15 cellular contexts compared by ENCODE assay signal in the genomic region with DNA sequence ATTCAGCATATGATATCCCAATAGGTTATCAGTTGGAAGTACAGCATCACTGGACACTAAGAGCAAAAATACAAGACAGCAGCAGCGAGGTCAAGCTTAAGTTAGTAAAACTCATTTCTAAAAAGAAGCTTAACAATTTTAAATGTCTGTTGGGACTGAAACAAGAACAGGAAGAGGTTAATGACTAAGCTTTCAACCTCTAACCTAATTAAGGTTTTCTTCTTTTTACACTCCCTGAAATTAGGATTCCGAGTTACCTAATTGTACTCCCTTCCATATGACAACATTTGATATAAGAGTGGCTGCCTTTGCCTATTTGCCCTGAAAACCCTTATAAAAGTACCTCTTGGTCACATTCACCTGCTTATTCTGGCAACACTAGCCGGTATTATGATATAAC. TPM values are rescaled to one million over a fixed set of nuclear protein-coding genes. Genes with fewer than 3 reads are reported as not detected.
DNase-seq lines count a peak whose midpoint lies in the region; ATAC-seq and TF ChIP-seq lines count a peak whose summit lies in the region.
"Had no signal": no experiment of that assay in that cellular context is flagged by ENCODE, and none has a peak within 500 bp of the region (broad histone marks: within the 10 kb centered on the region; RNA-seq: fewer than 3 reads in every experiment).

No MANE protein-coding gene starts in this region.

- H3K4me3 Mint-ChIP-seq in CD8-positive, alpha-beta T cell = peak overlapping the region; percentile 11
- peak overlapping the region; percentile 17 for H3K4me3 Mint-ChIP-seq in activated CD4-positive, alpha-beta memory T cell treated with anti-CD3 and anti-CD28 coated beads for 36 hours

- H4K8ac ChIP-seq in mesenchymal stem cell (ENCODE audit: low read length) = no peak overlapping the region

- H3K4ac ChIP-seq in mesenchymal stem cell (ENCODE audit: low read depth in 1 of 2, low read length in 2 of 2) = no peak overlapping the region

- H2AK5ac ChIP-seq in mesenchymal stem cell (ENCODE audit: low read length, severe bottlenecking) = no peak overlapping the region

- H3K36me3 ChIP-seq in CD8-positive, alpha-beta T cell (ENCODE audit: insufficient read depth, low read length) = no peaks in the 10 kb centered on the region
- H3K36me3 ChIP-seq in HEK293 (ENCODE audit: control insufficient read depth in 2 of 2, insufficient read depth in 1 of 2, low read length in 2 of 2) (peaks cover 0 to 8% of the 10 kb centered on the region in 2 experiments; a peak in 2 of 3 replicates), mesenchymal stem cell (ENCODE audit: control insufficient read depth in 1 of 2, insufficient read depth in 2 of 2, low read depth in 1 of 2, low read length in 2 of 2) (peaks cover 3 to 4% of the 10 kb centered on the region in 2 experiments)
- H3K36me3 ChIP-seq: vagina had no signal

- H2BK12ac ChIP-seq in mesenchymal stem cell (ENCODE audit: low read length in 2 of 2) = no peak overlapping the region

- peaks cover 32% of the 10 kb centered on the region for H3K36me3 Mint-ChIP-seq in CD8-positive, alpha-beta T cell
- H3K36me3 Mint-ChIP-seq in activated CD4-positive, alpha-beta memory T cell treated with anti-CD3 and anti-CD28 coated beads for 36 hours = peaks cover 9% of the 10 kb centered on the region

- peak overlapping the region; percentile 19 for H3K27ac Mint-ChIP-seq in CD8-positive, alpha-beta T cell
- H3K27ac Mint-ChIP-seq in activated CD4-positive, alpha-beta memory T cell treated with anti-CD3 and anti-CD28 coated beads for 36 hours = peak overlapping the region; percentile 49

- H3K14ac ChIP-seq in mesenchymal stem cell (ENCODE audit: low read length in 2 of 2) = no peak overlapping the region

- no peak overlapping the region for H2AFZ ChIP-seq in mesenchymal stem cell (ENCODE audit: low read depth, low read length)

- no peaks in the 10 kb centered on the region for H3K27me3 Mint-ChIP-seq in CD8-positive, alpha-beta T cell (ENCODE audit: low read depth)
- no peaks in the 10 kb centered on the region for H3K27me3 Mint-ChIP-seq in activated CD4-positive, alpha-beta memory T cell treated with anti-CD3 and anti-CD28 coated beads for 36 hours

- WGBS in mesenchymal stem cell = 56% methylated on average over 1 of the region's 3 CpGs

- no peak overlapping the region for H4K91ac ChIP-seq in mesenchymal stem cell (ENCODE audit: low read length)

- H3K27ac ChIP-seq in CD8-positive, alpha-beta T cell (ENCODE audit: low read depth, low read length) = no peak overlapping the region
- no peak overlapping the region for H3K27ac ChIP-seq in HEK293 (ENCODE audit: extremely low read depth, low read depth, low read length)
- no peak overlapping the region for H3K27ac ChIP-seq in mesenchymal stem cell (ENCODE audit: low read length, poor library complexity, severe bottlenecking)
- H3K27ac ChIP-seq: neutrophil, vagina had no signal

- no peak for DNase-seq in CD8-positive, alpha-beta T cell
- DNase-seq in activated CD4-positive, alpha-beta memory T cell treated with anti-CD3 and anti-CD28 coated beads for 36 hours = no peak
- DNase-seq in mesenchymal stem cell = no peak
- no peak for DNase-seq in NCI-H345 (lab: John Stamatoyannopoulos, UW)
- no peak for DNase-seq in NCI-H2196 treated with DMSO at 0.1 percent for 48 hours (lab: John Stamatoyannopoulos, UW; ENCODE audit: unreplicated experiment)
- DNase-seq in middle frontal gyrus (ENCODE audit: extremely low spot score, low spot score) = no peak
- DNase-seq: activated gamma-delta T cell treated with Interleukin-2 at 50 U/mL for 16 hours; DMS153; effector memory CD4-positive, alpha-beta T cell; NCI-H2171 had no signal

- no peak overlapping the region for H2BK120ac ChIP-seq in mesenchymal stem cell (ENCODE audit: low read depth, low read length)

- peaks cover 65% of the 10 kb centered on the region for H3K4me1 Mint-ChIP-seq in CD8-positive, alpha-beta T cell (ENCODE audit: low read depth)
- H3K4me1 Mint-ChIP-seq in activated CD4-positive, alpha-beta memory T cell treated with anti-CD3 and anti-CD28 coated beads for 36 hours (ENCODE audit: low read depth) = peaks cover 61% of the 10 kb centered on the region

- H3K9me3 ChIP-seq in CD8-positive, alpha-beta T cell (ENCODE audit: low read length) = no peaks in the 10 kb centered on the region
- H3K9me3 ChIP-seq in HEK293 (ENCODE audit: control insufficient read depth, insufficient read depth, low read depth, low read length) (no peaks in the 10 kb centered on the region), mesenchymal stem cell (ENCODE audit: control insufficient read depth, low read length) (no peaks in the 10 kb centered on the region)
- H3K9me3 ChIP-seq: neutrophil, vagina had no signal

- H3K27me3 ChIP-seq in CD8-positive, alpha-beta T cell (ENCODE audit: insufficient read depth, low read length) = no peaks in the 10 kb centered on the region
- H3K27me3 ChIP-seq in mesenchymal stem cell (ENCODE audit: control insufficient read depth in 1 of 2, insufficient read depth in 1 of 2, low read length in 2 of 2) = no peaks in the 10 kb centered on the region
- H3K27me3 ChIP-seq: neutrophil, vagina had no signal

- peaks cover 37% of the 10 kb centered on the region for H3K4me1 ChIP-seq in CD8-positive, alpha-beta T cell (ENCODE audit: insufficient read depth, low read length)
- H3K4me1 ChIP-seq in HEK293 (ENCODE audit: control insufficient read depth, insufficient read depth, low read length) (peaks cover 13% of the 10 kb centered on the region), mesenchymal stem cell (ENCODE audit: control insufficient read depth, insufficient read depth, low read depth, low read length) (peaks cover 13% of the 10 kb centered on the region)

- H3K23ac ChIP-seq in mesenchymal stem cell (ENCODE audit: low read length in 2 of 2) = no peak overlapping the region

- POLR2A ChIA-PET in CD8-positive, alpha-beta T cell (lab: Charles Lee) = interaction anchor here (0.7 kb wide), 1 partner anchor 33 kb away, joined by 3 read pairs; no protein-coding TSS in a partner anchor
- POLR2A ChIA-PET in HEK293 (lab: Yijun Ruan, JAX) = interaction anchor here (0.6 kb wide), 1 partner anchor 12 kb away, joined by 3 read pairs; no protein-coding TSS in a partner anchor
- POLR2A ChIA-PET in activated CD4-positive, alpha-beta memory T cell treated with anti-CD3 and anti-CD28 coated beads for 36 hours (lab: Charles Lee) = interaction anchor here (0.9 to 1.5 kb wide), 3 partner anchors 15 to 35 kb away, joined by 3 to 5 read pairs (median 4); no protein-coding TSS in a partner anchor

- no peak for ATAC-seq in CD8-positive, alpha-beta T cell
- no peak for ATAC-seq in GM21515 (IDR thresholded peaks at IDR 0.05; ENCODE audit: unreplicated experiment)

- intact Hi-C loops in CD8-positive, alpha-beta T cell (cut with DNase I, micrococcal nuclease) = no loop called here
- intact Hi-C loops in activated CD4-positive, alpha-beta memory T cell treated with anti-CD3 and anti-CD28 coated beads for 36 hours (cut with micrococcal nuclease) = loop anchor here (2.0 to 10.0 kb wide), 2 partner anchors 17 to 1057 kb away; no protein-coding TSS in a partner anchor

- H2BK15ac ChIP-seq in mesenchymal stem cell (ENCODE audit: low read depth, poor library complexity, severe bottlenecking) = no peak overlapping the region

- TF ChIP-seq CTCF in CD8-positive, alpha-beta T cell (IDR thresholded peaks at IDR 0.05) = no peak
- TF ChIP-seq CTCF in HEK293 (tag by site-specific recombination; IDR thresholded peaks at IDR 0.05) = no peak

- H3K4me3 ChIP-seq in CD8-positive, alpha-beta T cell (ENCODE audit: low read depth, low read length) = no peak overlapping the region
- H3K4me3 ChIP-seq in HEK293 (ENCODE audit: low read depth, low read length) = no peak overlapping the region
- no peak overlapping the region for H3K4me3 ChIP-seq in mesenchymal stem cell (ENCODE audit: insufficient read depth in 1 of 2, low read depth in 1 of 2, low read length in 2 of 2)
- H3K4me3 ChIP-seq: vagina had no signal

- H3K9me3 Mint-ChIP-seq in CD8-positive, alpha-beta T cell = no peaks in the 10 kb centered on the region
- no peaks in the 10 kb centered on the region for H3K9me3 Mint-ChIP-seq in activated CD4-positive, alpha-beta memory T cell treated with anti-CD3 and anti-CD28 coated beads for 36 hours

- peak overlapping the region; percentile 40 for H3K4me2 ChIP-seq in mesenchymal stem cell (ENCODE audit: low read length, poor library complexity, severe bottlenecking)

- H3K18ac ChIP-seq in mesenchymal stem cell (ENCODE audit: low read depth in 1 of 2, low read length in 2 of 2) = no peak overlapping the region

- H3K9ac ChIP-seq in mesenchymal stem cell (ENCODE audit: low read length) = peak overlapping the region; percentile 46

- H2BK5ac ChIP-seq in mesenchymal stem cell (ENCODE audit: low read depth, low read length, poor library complexity, severe bottlenecking) = no peak overlapping the region

- CTCF ChIA-PET in CD8-positive, alpha-beta T cell (lab: Charles Lee) = interaction anchor here (1.2 to 1.6 kb wide), 2 partner anchors 83 to 500 kb away, joined by 3 to 7 read pairs; no protein-coding TSS in a partner anchor
- CTCF ChIA-PET in HEK293 (lab: Yijun Ruan, JAX) = interaction anchor here (0.6 to 3.8 kb wide), 6 partner anchors 10 to 502 kb away, joined by 3 to 19 read pairs (median 5); no protein-coding TSS in a partner anchor
- CTCF ChIA-PET in activated CD4-positive, alpha-beta memory T cell treated with anti-CD3 and anti-CD28 coated beads for 36 hours (lab: Charles Lee) = interaction anchor here (0.7 to 2.8 kb wide), 6 partner anchors 9 to 670 kb away, joined by 3 to 7 read pairs (median 6); no protein-coding TSS in a partner anchor

- peaks cover 4% of the 10 kb centered on the region for H3K79me1 ChIP-seq in mesenchymal stem cell (replicated peaks; ENCODE audit: low read length, poor library complexity, severe bottlenecking)

TF ChIP-seq in HEK293, 187 proteins besides CTCF, POLR2A, EP300 and RAD21 (continues in another document):
- no peak for TF ChIP-seq ZNF214 (tag by site-specific recombination; IDR thresholded peaks at IDR 0.05; ENCODE audit: borderline replicate concordance)

RNA-seq across cellular contexts. Expression of a gene that starts 34.3 kb away (rescaled TPM):
- total RNA-seq in CD8-positive, alpha-beta T cell = not detected
- not detected for total RNA-seq in activated CD4-positive, alpha-beta memory T cell treated with anti-CD3 and anti-CD28 coated beads for 36 hours
- polyA plus RNA-seq in mesenchymal stem cell (2013, experiment 1 of 2) = not detected
- not detected for polyA plus RNA-seq in mesenchymal stem cell (2013, experiment 2 of 2)
- total RNA-seq: T-helper 1 cell treated with Interleukin-12 subunit alpha and Interleukin-12 subunit beta and Interleukin-4 antibody, amounts not matched to agents 30 ng/mL and 1 ng/mL, for 36 hours; vagina had no signal

RNA-seq across cellular contexts. Expression of a gene that starts 34.5 kb away (rescaled TPM):
- 10 to 100 TPM; 91.3 to 95.6 TPM for total RNA-seq in CD8-positive, alpha-beta T cell
- 10 to 100 TPM; 29.8 to 30.6 TPM for total RNA-seq in activated CD4-positive, alpha-beta memory T cell treated with anti-CD3 and anti-CD28 coated beads for 36 hours
- polyA plus RNA-seq in mesenchymal stem cell (2013, experiment 1 of 2) = 39.7 TPM
- 37.5 TPM for polyA plus RNA-seq in mesenchymal stem cell (2013, experiment 2 of 2)
